Comparison of ENCODE assay signal across 8 cellular contexts in genomic region chr17:81859906-81860755, GRCh38. TPM values are rescaled to one million over a fixed set of nuclear protein-coding genes. Genes with fewer than 3 reads are reported as not detected.
A peak's percentile ranks its signal among the peaks of the same experiment; 100 is the strongest.
DNase-seq lines count a peak whose midpoint lies in the region; TF ChIP-seq lines count a peak whose summit lies in the region.

Gene P4HB (minus strand): TSS chr17:81860535. CDS start chr17:81860471, 64 bp downstream.

- peak within 1 kb of the TSS; percentile 96 for H3K4me2 ChIP-seq in hepatocyte
- H3K4me2 ChIP-seq in skeletal muscle satellite cell (ENCODE audit: low read length) = peak within 1 kb of the TSS; percentile 96

- H3K9ac ChIP-seq in skeletal muscle satellite cell (ENCODE audit: low read depth, low read length) = peak within 1 kb of the TSS; percentile 96

- peaks cover 41% of the 10 kb centered on the region for H3K4me1 Mint-ChIP-seq in activated CD4-positive, alpha-beta T cell treated with anti-CD3 and anti-CD28 coated beads, Interleukin-2, amount 10 ng/mL, durations not matched to agents 7 days and 5 days
- H3K4me1 Mint-ChIP-seq in activated naive CD8-positive, alpha-beta T cell treated with anti-CD3 and anti-CD28 coated beads for 36 hours = peaks cover 41% of the 10 kb centered on the region

- H3K36me3 ChIP-seq in hepatocyte (replicated peaks; ENCODE audit: insufficient read depth, low read depth) (no peaks in the 10 kb centered on the region), skeletal muscle satellite cell (ENCODE audit: insufficient read depth, low read length) (peaks cover 47% of the 10 kb centered on the region)

- H3K79me2 ChIP-seq in hepatocyte = peaks cover 88% of the 10 kb centered on the region

- H3K27ac Mint-ChIP-seq in activated CD4-positive, alpha-beta T cell treated with anti-CD3 and anti-CD28 coated beads, Interleukin-2, amount 10 ng/mL, durations not matched to agents 7 days and 5 days = peak within 1 kb of the TSS; percentile 97
- H3K27ac Mint-ChIP-seq in activated naive CD8-positive, alpha-beta T cell treated with anti-CD3 and anti-CD28 coated beads for 36 hours = peak within 1 kb of the TSS; percentile 97

- peaks cover 42% of the 10 kb centered on the region for H4K20me1 ChIP-seq in hepatocyte (ENCODE audit: insufficient read depth, poor library complexity, severe bottlenecking)

- CTCF ChIA-PET in activated CD4-positive, alpha-beta T cell treated with anti-CD3 and anti-CD28 coated beads, Interleukin-2, amount 10 ng/mL, durations not matched to agents 7 days and 5 days (lab: Charles Lee) = interaction anchor here (0.9 to 1.6 kb wide), 3 partner anchors 10 to 137 kb away, joined by 3 to 11 read pairs (median 3); partner anchors contain the start of gene ARHGDIA

- POLR2A ChIA-PET in activated CD4-positive, alpha-beta T cell treated with anti-CD3 and anti-CD28 coated beads, Interleukin-2, amount 10 ng/mL, durations not matched to agents 7 days and 5 days (lab: Charles Lee) = no interaction called here

- no peaks in the 10 kb centered on the region for H3K9me2 ChIP-seq in hepatocyte (replicated peaks; ENCODE audit: insufficient read depth)

- H3K27ac ChIP-seq in HL-60 (replicated peaks) = peak within 1 kb of the TSS; percentile 96
- peak within 1 kb of the TSS; percentile 91 for H3K27ac ChIP-seq in hepatocyte

- H3K36me3 Mint-ChIP-seq in activated CD4-positive, alpha-beta T cell treated with anti-CD3 and anti-CD28 coated beads, Interleukin-2, amount 10 ng/mL, durations not matched to agents 7 days and 5 days (ENCODE audit: low read depth) = peaks cover 45% of the 10 kb centered on the region
- peaks cover 51% of the 10 kb centered on the region for H3K36me3 Mint-ChIP-seq in activated naive CD8-positive, alpha-beta T cell treated with anti-CD3 and anti-CD28 coated beads for 36 hours

- H2AFZ ChIP-seq in hepatocyte = peak within 1 kb of the TSS; percentile 12

- WGBS in hepatocyte (ENCODE audit: low lambda C conversion rate, missing lambda C conversion rate) = 1% methylated on average over 52 of the region's 95 CpGs

- H3K27me3 ChIP-seq in HL-60 (ENCODE audit: insufficient read depth, poor library complexity, severe bottlenecking) = no peaks in the 10 kb centered on the region
- no peaks in the 10 kb centered on the region for H3K27me3 ChIP-seq in hepatocyte
- H3K27me3 ChIP-seq in skeletal muscle satellite cell (ENCODE audit: control insufficient read depth, insufficient read depth, low read length) = no peaks in the 10 kb centered on the region

- H3K4me1 ChIP-seq in hepatocyte (ENCODE audit: insufficient read depth) (peaks cover 27% of the 10 kb centered on the region), skeletal muscle satellite cell (ENCODE audit: control insufficient read depth, insufficient read depth, low read length) (peaks cover 37% of the 10 kb centered on the region)

- peak within 1 kb of the TSS; percentile 89 for H3K4me3 ChIP-seq in HL-60 (replicated peaks; ENCODE audit: insufficient read depth, low read length)
- peak within 1 kb of the TSS; percentile 97 for H3K4me3 ChIP-seq in hepatocyte
- peak within 1 kb of the TSS; percentile 95 for H3K4me3 ChIP-seq in skeletal muscle satellite cell (ENCODE audit: low read length)

- TF ChIP-seq CTCF in HL-60 (IDR thresholded peaks at IDR 0.05; ENCODE audit: insufficient read depth, low read length) (no peak), hepatocyte (IDR thresholded peaks at IDR 0.05; ENCODE audit: poor library complexity) (no peak)

- no peaks in the 10 kb centered on the region for H3K9me3 ChIP-seq in hepatocyte (ENCODE audit: low read depth)
- H3K9me3 ChIP-seq in skeletal muscle satellite cell (replicated peaks; ENCODE audit: low read length) = no peaks in the 10 kb centered on the region

- no peak for DNase-seq in activated CD4-positive, alpha-beta T cell treated with anti-CD3 and anti-CD28 coated beads, Interleukin-2, amount 10 ng/mL, durations not matched to agents 7 days and 5 days
- no peak for DNase-seq in activated CD4-positive, alpha-beta T cell treated with anti-CD3 and anti-CD28 coated beads for 1 hour
- peak in 1 of 2 experiments; percentile 91 for DNase-seq in HL-60 (ENCODE audit: low read depth in 1 of 2, low spot score in 1 of 2)
- no peak for DNase-seq in activated naive CD8-positive, alpha-beta T cell treated with anti-CD3 and anti-CD28 coated beads for 36 hours
- no peak for DNase-seq in hepatocyte (ENCODE audit: low spot score)
- no peak for DNase-seq in NCI-H82 treated with DMSO at 0.1 percent for 48 hours (lab: John Stamatoyannopoulos, UW; ENCODE audit: unreplicated experiment)
- DNase-seq in NOMO-1 (lab: John Stamatoyannopoulos, UW; ENCODE audit: unreplicated experiment in 2 of 2) = no peak

- no peaks in the 10 kb centered on the region for H3K9me3 Mint-ChIP-seq in activated CD4-positive, alpha-beta T cell treated with anti-CD3 and anti-CD28 coated beads, Interleukin-2, amount 10 ng/mL, durations not matched to agents 7 days and 5 days
- H3K9me3 Mint-ChIP-seq in activated naive CD8-positive, alpha-beta T cell treated with anti-CD3 and anti-CD28 coated beads for 36 hours = no peaks in the 10 kb centered on the region

- no peaks in the 10 kb centered on the region for H3K27me3 Mint-ChIP-seq in activated CD4-positive, alpha-beta T cell treated with anti-CD3 and anti-CD28 coated beads, Interleukin-2, amount 10 ng/mL, durations not matched to agents 7 days and 5 days
- H3K27me3 Mint-ChIP-seq in activated naive CD8-positive, alpha-beta T cell treated with anti-CD3 and anti-CD28 coated beads for 36 hours = no peaks in the 10 kb centered on the region

- H3K4me3 Mint-ChIP-seq in activated CD4-positive, alpha-beta T cell treated with anti-CD3 and anti-CD28 coated beads, Interleukin-2, amount 10 ng/mL, durations not matched to agents 7 days and 5 days = peak within 1 kb of the TSS; percentile 93
- peak within 1 kb of the TSS; percentile 97 for H3K4me3 Mint-ChIP-seq in activated naive CD8-positive, alpha-beta T cell treated with anti-CD3 and anti-CD28 coated beads for 36 hours

RNA-seq across cellular contexts. Expression of gene P4HB, which starts in this region (rescaled TPM):
- total RNA-seq in activated CD4-positive, alpha-beta T cell treated with anti-CD3 and anti-CD28 coated beads, Interleukin-2, amount 10 ng/mL, durations not matched to agents 7 days and 5 days = 100 to 1,000 TPM; 420 to 499 TPM
- 100 to 1,000 TPM; 395 to 405 TPM for total RNA-seq in activated naive CD8-positive, alpha-beta T cell treated with anti-CD3 and anti-CD28 coated beads for 36 hours
- total RNA-seq in hepatocyte = 1,163 and 1,316 TPM in 2 replicates
- polyA plus RNA-seq in hepatocyte = 1,233 and 1,240 TPM in 2 replicates
- total RNA-seq in skeletal muscle satellite cell (2012; rRNA removed) = 1,387 and 1,428 TPM in 2 replicates
